Comparison of ENCODE assay signal across 29 cellular contexts in genomic region chr16:55379876-55380390, GRCh38. TPM values are rescaled to one million over a fixed set of nuclear protein-coding genes. Genes with fewer than 3 reads are reported as not detected.
DNase-seq lines count a peak whose midpoint lies in the region; ATAC-seq, FAIRE-seq and TF ChIP-seq lines count a peak whose summit lies in the region.
"Had no signal": no experiment of that assay in that cellular context is flagged by ENCODE, and none has a peak within 500 bp of the region (broad histone marks: within the 10 kb centered on the region; RNA-seq: fewer than 3 reads in every experiment).

No MANE protein-coding gene starts in this region.

- ATAC-seq in heart left ventricle, result peak; percentile 6 to 48 (median 18)
- ATAC-seq in gastrocnemius medialis, result no peak
- no peak for ATAC-seq in left lung
- no peak for ATAC-seq in pancreas
- ATAC-seq: GM12878 had no signal

- H2AFZ ChIP-seq in keratinocyte (ENCODE audit: control insufficient read depth, low read length), result no peak overlapping the region

- H3K27me3 ChIP-seq in heart left ventricle, result no peaks in the 10 kb centered on the region
- no peaks in the 10 kb centered on the region for H3K27me3 ChIP-seq in right atrium auricular region
- H3K27me3 ChIP-seq in keratinocyte (ENCODE audit: control insufficient read depth, extremely low read depth, insufficient read depth, low read length), result peaks cover 7% of the 10 kb centered on the region
- H3K27me3 ChIP-seq in gastrocnemius medialis, result no peaks in the 10 kb centered on the region
- H3K27me3 ChIP-seq in left lung, result no peaks in the 10 kb centered on the region
- no peaks in the 10 kb centered on the region for H3K27me3 ChIP-seq in WERI-Rb-1 (ENCODE audit: insufficient read depth, low read depth, severe bottlenecking)
- peaks cover 0 to 4% (median 1%) of the 10 kb centered on the region in 4 donors for H3K27me3 ChIP-seq in pancreas

- DNase-seq in heart left ventricle, result no peak
- DNase-seq in right atrium auricular region (ENCODE audit: low spot score), result no peak
- DNase-seq in NCI-H1105 (lab: John Stamatoyannopoulos, UW), result peak; percentile 83
- no peak for DNase-seq in keratinocyte (ENCODE audit: low read depth, low spot score)
- DNase-seq in gastrocnemius medialis, result no peak
- DNase-seq in left lung, result no peak
- no peak for DNase-seq in WERI-Rb-1
- DNase-seq in pancreas, result no peak
- DNase-seq: C1 segment of cervical spinal cord; CD4-positive, alpha-beta memory T cell; COR-L47; DMS53; EL; GDM1; GOT3; HFFc6; MM.1S; NCI-H1436 treated with DMSO at 0.1 percent for 48 hours; NCI-H187 treated with DMSO at 0.1 percent for 48 hours; NCI-H345; NCI-H510A treated with DMSO at 0.1 percent for 48 hours had no signal

- in situ Hi-C loops in gastrocnemius medialis (cut with MboI; ENCODE audit: low sequenced_read_pairs in 4 of 4), result no loop called here

- FAIRE-seq in keratinocyte (lab: Jason Lieb, UNC) (peak; percentile 46), pancreas (lab: Jason Lieb, UNC) (no peak)
- FAIRE-seq: GM12878, RCC 7860 had no signal

- dilution Hi-C loops in keratinocyte (cut with MboI; ENCODE audit: extremely low pct_ligation_motif_present, low sequenced_read_pairs), result no loop called here

- H3K9ac ChIP-seq in keratinocyte (ENCODE audit: control insufficient read depth, extremely low read depth, insufficient read depth, low read length), result no peak overlapping the region
- H3K9ac ChIP-seq: KMS-11 had no signal

- H3K36me3 ChIP-seq in heart left ventricle, result no peaks in the 10 kb centered on the region
- no peaks in the 10 kb centered on the region for H3K36me3 ChIP-seq in right atrium auricular region
- H3K36me3 ChIP-seq in keratinocyte (ENCODE audit: control insufficient read depth in 2 of 2, extremely low read depth in 1 of 2, insufficient read depth in 2 of 2, low read length in 2 of 2), result no peaks in the 10 kb centered on the region
- no peaks in the 10 kb centered on the region for H3K36me3 ChIP-seq in gastrocnemius medialis
- no peaks in the 10 kb centered on the region for H3K36me3 ChIP-seq in left lung
- no peaks in the 10 kb centered on the region for H3K36me3 ChIP-seq in WERI-Rb-1
- H3K36me3 ChIP-seq in pancreas, result no peaks in the 10 kb centered on the region
- H3K36me3 ChIP-seq: HAP-1, SJSA1 had no signal

- peak overlapping the region in 8 of 12 donors; percentile 30 to 73 (median 56) for H3K27ac ChIP-seq in heart left ventricle
- H3K27ac ChIP-seq in right atrium auricular region, result no peak overlapping the region
- no peak overlapping the region for H3K27ac ChIP-seq in keratinocyte (ENCODE audit: control insufficient read depth, insufficient read depth, low read length)
- peak overlapping the region in 3 of 4 donors; percentile 38 to 65 (median 51) for H3K27ac ChIP-seq in gastrocnemius medialis
- H3K27ac ChIP-seq in left lung, result no peak overlapping the region
- H3K27ac ChIP-seq in WERI-Rb-1, result no peak overlapping the region
- H3K27ac ChIP-seq in pancreas, result no peak overlapping the region
- H3K27ac ChIP-seq: HL-60, KMS-11, SJSA1 had no signal

- TF ChIP-seq POLR2A in heart left ventricle (IDR thresholded peaks at IDR 0.05) (no peak), gastrocnemius medialis (IDR thresholded peaks at IDR 0.05) (no peak)

- H3K4me3 ChIP-seq in heart left ventricle (no peak overlapping the region), right atrium auricular region (no peak overlapping the region), keratinocyte (ENCODE audit: control insufficient read depth in 2 of 3, extremely low read depth in 1 of 3, insufficient read depth in 2 of 3, low read depth in 1 of 3, low read length in 3 of 3) (no peak overlapping the region), gastrocnemius medialis (no peak overlapping the region), left lung (no peak overlapping the region), WERI-Rb-1 (ENCODE audit: low read depth, low read length) (no peak overlapping the region), pancreas (no peak overlapping the region)
- H3K4me3 ChIP-seq: GM12878, HAP-1, SJSA1 had no signal

- no peak overlapping the region for H3K4me2 ChIP-seq in keratinocyte (ENCODE audit: control insufficient read depth, extremely low read depth, insufficient read depth, low read depth, low read length)
- H3K4me2 ChIP-seq: KMS-11 had no signal

- intact Hi-C loops in heart left ventricle (cut with DNase I) (loop anchor here in 4 of 10 donors (10.0 kb wide), 4 partner anchors 445 to 1105 kb away; partner anchors contain the start of genes IRX3 (in 1 of the 4) and IRX5 (in 1 of the 4)), gastrocnemius medialis (cut with DNase I; ENCODE audit: low total_unique reads) (loop anchor here (10.0 kb wide), 1 partner anchor 295 kb away; no protein-coding TSS in a partner anchor), left lung (cut with DNase I) (no loop called here), pancreas (cut with DNase I) (no loop called here)

- H3K4me1 ChIP-seq in heart left ventricle (peaks cover 0 to 21% (median 5%) of the 10 kb centered on the region in 12 donors), right atrium auricular region (peaks cover 0 to under 1% of the 10 kb centered on the region in 2 donors), keratinocyte (ENCODE audit: control insufficient read depth, extremely low read depth, insufficient read depth, low read length) (peaks cover 4% of the 10 kb centered on the region), gastrocnemius medialis (no peaks in the 10 kb centered on the region), left lung (peaks cover 0 to 6% of the 10 kb centered on the region in 2 donors), pancreas (no peaks in the 10 kb centered on the region)
- H3K4me1 ChIP-seq: SJSA1 had no signal

- H3K79me2 ChIP-seq in keratinocyte (ENCODE audit: control insufficient read depth, insufficient read depth, low read length), result no peaks in the 10 kb centered on the region

- TF ChIP-seq CTCF in heart left ventricle (IDR thresholded peaks at IDR 0.05) (no peak), right atrium auricular region (IDR thresholded peaks at IDR 0.05) (no peak), keratinocyte (optimal IDR thresholded peaks at IDR 0.05 in 1 of 3, IDR thresholded peaks at IDR 0.05 in 1 of 3, conservative IDR thresholded peaks at IDR 0.05 in 1 of 3; ENCODE audit: extremely low read depth in 1 of 3, insufficient read depth in 2 of 3, low read length in 3 of 3) (no peak), gastrocnemius medialis (IDR thresholded peaks at IDR 0.05 in 4 of 5, conservative IDR thresholded peaks at IDR 0.05 in 1 of 5) (no peak), left lung (IDR thresholded peaks at IDR 0.05) (no peak), WERI-Rb-1 (IDR thresholded peaks at IDR 0.05; ENCODE audit: low read depth, low read length) (no peak), pancreas (IDR thresholded peaks at IDR 0.05) (no peak)

- WGBS in heart left ventricle, 4 donors, result 38 to 63% (median 53%) methylated on average over 7 of the region's 7 CpGs
- 56 to 64% methylated on average over 7 of the region's 7 CpGs for WGBS in pancreas, 2 donors

- H3K9me3 ChIP-seq in heart left ventricle, result no peaks in the 10 kb centered on the region
- no peaks in the 10 kb centered on the region for H3K9me3 ChIP-seq in right atrium auricular region
- H3K9me3 ChIP-seq in keratinocyte (ENCODE audit: control insufficient read depth, low read depth, low read length), result no peaks in the 10 kb centered on the region
- H3K9me3 ChIP-seq in gastrocnemius medialis, result no peaks in the 10 kb centered on the region
- H3K9me3 ChIP-seq in left lung, result no peaks in the 10 kb centered on the region
- no peaks in the 10 kb centered on the region for H3K9me3 ChIP-seq in WERI-Rb-1 (ENCODE audit: severe bottlenecking)
- no peaks in the 10 kb centered on the region for H3K9me3 ChIP-seq in pancreas
- H3K9me3 ChIP-seq: HAP-1, SJSA1 had no signal

- no peaks in the 10 kb centered on the region for H4K20me1 ChIP-seq in keratinocyte (ENCODE audit: control insufficient read depth, extremely low read depth, insufficient read depth, low read length)

- H3K9me1 ChIP-seq in keratinocyte (ENCODE audit: control insufficient read depth, extremely low read depth, insufficient read depth, low read length), result no peaks in the 10 kb centered on the region

RNA-seq across cellular contexts. Expression of gene IRX6, which starts 55.9 kb away (rescaled TPM):
- total RNA-seq in heart left ventricle, result 10 to 100 TPM in 6 of 9 donors, 1 to 10 TPM in 2, under 1 TPM in 1; 0.96 to 48.4 (median 12.4) TPM
- 10 to 100 TPM in 1 of 2 donors, 1 to 10 TPM in 1; 3.0 to 20.5 TPM for polyA plus RNA-seq in heart left ventricle
- total RNA-seq in right atrium auricular region, result under 1 TPM in 1 of 2 donors, not detected in 1; 0.35 TPM
- polyA plus RNA-seq in keratinocyte, result 0.04 TPM in 1 of 3 replicates, not detected in the others
- polyA plus RNA-seq in keratinocyte (2011; ENCODE audit: low read depth), result not detected
- polyA plus RNA-seq in keratinocyte (2011; cell fraction: cytosol; rRNA removed), result 0.02 TPM in 1 of 2 replicates, not detected in the other
- polyA plus RNA-seq in keratinocyte (2011; cell fraction: nucleus; rRNA removed), result not detected in 2 replicates
- not detected in 2 replicates for polyA plus RNA-seq in keratinocyte (2012; ENCODE audit: low replicate concordance)
- polyA minus RNA-seq in keratinocyte, result 0.13 TPM in 1 of 3 replicates, not detected in the others
- not detected for polyA minus RNA-seq in keratinocyte (2011; cell fraction: cytosol; rRNA and poly(A)+ RNA removed)
- polyA minus RNA-seq in keratinocyte (2011; cell fraction: nucleus; rRNA and poly(A)+ RNA removed), result not detected in 2 replicates
- total RNA-seq in gastrocnemius medialis, result 1 to 10 TPM in 2 of 4 donors, under 1 TPM in 2; 0.39 to 3.8 (median 1.4) TPM
- total RNA-seq in left lung, result 1 to 10 TPM; 2.6 to 4.6 TPM
- under 1 TPM in 1 of 6 donors, not detected in 5; 0.08 TPM for total RNA-seq in pancreas
- under 1 TPM; 0.02 to 0.04 TPM for polyA plus RNA-seq in pancreas
- total RNA-seq: A673; CD4-positive, alpha-beta memory T cell; GM12878; HFFc6; SJSA1 had no signal
- polyA plus RNA-seq: CD4-positive, alpha-beta memory T cell; GM12878; IgD-negative memory B cell had no signal

Comparison
In these comparisons a context has a peak if more than half of its experiments do, and no peak if none do; other contexts are left out.
1. H3K27ac ChIP-seq: peak in heart left ventricle (8 of 12) and gastrocnemius medialis (3 of 4); none in right atrium auricular region (0 of 2), keratinocyte (single experiment), left lung (0 of 2), WERI-Rb-1 (single experiment) and pancreas (0 of 4).
2. ATAC-seq: peak in heart left ventricle (4 of 4); none in gastrocnemius medialis (0 of 2), left lung (single experiment) and pancreas (0 of 4).